31 cellular contexts compared by ENCODE assay signal in genomic region chr2:29782087-29782486, GRCh38.
"Had no signal": no experiment of that assay in that cellular context is flagged by ENCODE, and none has a peak within 500 bp of the region (broad histone marks: within the 10 kb centered on the region; RNA-seq: fewer than 3 reads in every experiment).

No MANE protein-coding gene starts in this region.

- H3K4me3 Mint-ChIP-seq: activated CD4-positive, alpha-beta memory T cell treated with anti-CD3 and anti-CD28 coated beads for 36 hours; activated CD4-positive, alpha-beta T cell treated with anti-CD3 and anti-CD28 coated beads for 36 hours; activated CD4-positive, alpha-beta T cell treated with anti-CD3 and anti-CD28 coated beads, Interleukin-2, amount 10 ng/mL, durations not matched to agents 24 days and 14 days; activated CD8-positive, alpha-beta memory T cell treated with anti-CD3 and anti-CD28 coated beads, Interleukin-2, amount 10 ng/mL, durations not matched to agents 7 days and 5 days; activated CD8-positive, alpha-beta T cell treated with anti-CD3 and anti-CD28 coated beads, Interleukin-2, amount 10 ng/mL, durations not matched to agents 7 days and 5 days; activated naive CD4-positive, alpha-beta T cell treated with anti-CD3 and anti-CD28 coated beads for 36 hours; activated naive CD4-positive, alpha-beta T cell treated with anti-CD3 and anti-CD28 coated beads, Interleukin-2, amount 50 U/mL, for 24 hours; activated naive CD8-positive, alpha-beta T cell treated with anti-CD3 and anti-CD28 coated beads for 36 hours; activated naive CD8-positive, alpha-beta T cell treated with anti-CD3 and anti-CD28 coated beads, Interleukin-2, amount 50 U/mL, for 24 hours; activated T-helper 1 cell treated with anti-CD3 and anti-CD28 coated beads, Interleukin-12 subunit alpha, Interleukin-12 subunit beta, Interleukin-2, Interleukin-4 antibody, amounts not matched to agents 30 ng/mL and 10 ng/mL and 1 ng/mL, durations not matched to agents 14 hours and 24 hours and 36 hours; central memory CD8-positive, alpha-beta T cell; effector memory CD8-positive, alpha-beta T cell; T-helper 17 cell; T-helper 2 cell treated with Interferon-gamma antibody and Interleukin-4, amounts not matched to agents 5 μg/mL and 100 μg/mL, for 36 hours had no signal

- H3K4me1 ChIP-seq: adrenal gland, esophagus squamous epithelium had no signal

- H3K4me1 Mint-ChIP-seq: activated CD4-positive, alpha-beta T cell treated with anti-CD3 and anti-CD28 coated beads for 36 hours; activated CD8-positive, alpha-beta memory T cell treated with anti-CD3 and anti-CD28 coated beads, Interleukin-2, amount 10 ng/mL, durations not matched to agents 7 days and 5 days; activated naive CD4-positive, alpha-beta T cell treated with anti-CD3 and anti-CD28 coated beads, Interleukin-2, amount 50 U/mL, for 24 hours; activated naive CD8-positive, alpha-beta T cell treated with anti-CD3 and anti-CD28 coated beads for 36 hours; activated naive CD8-positive, alpha-beta T cell treated with anti-CD3 and anti-CD28 coated beads, Interleukin-2, amount 50 U/mL, for 24 hours; central memory CD8-positive, alpha-beta T cell; T-helper 17 cell had no signal

- DNase-seq: activated CD4-positive, alpha-beta memory T cell treated with anti-CD3 and anti-CD28 coated beads for 36 hours; activated CD4-positive, alpha-beta T cell treated with anti-CD3 and anti-CD28 coated beads for 36 hours; activated CD4-positive, alpha-beta T cell treated with anti-CD3 and anti-CD28 coated beads, Interleukin-2, amount 10 ng/mL, durations not matched to agents 24 days and 14 days; activated CD4-positive, CD25-positive, alpha-beta regulatory T cell; activated CD4-positive, CD25-positive, alpha-beta regulatory T cell treated with anti-CD3 and anti-CD28 coated beads, Interleukin-2, amount 50 U/mL, for 72 hours; activated CD8-positive, alpha-beta memory T cell treated with anti-CD3 and anti-CD28 coated beads, Interleukin-2, amount 10 ng/mL, durations not matched to agents 7 days and 5 days; activated CD8-positive, alpha-beta memory T cell treated with anti-CD3 and anti-CD28 coated beads, Interleukin-2, amount 50 U/mL, for 4 hours; activated CD8-positive, alpha-beta T cell treated with anti-CD3 and anti-CD28 coated beads, Interleukin-2, amount 10 ng/mL, durations not matched to agents 7 days and 5 days; activated effector memory CD4-positive, alpha-beta T cell treated with anti-CD3 and anti-CD28 coated beads, Interleukin-2, amount 50 U/mL, for 16 hours; activated naive CD4-positive, alpha-beta T cell treated with anti-CD3 and anti-CD28 coated beads for 36 hours; activated naive CD8-positive, alpha-beta T cell treated with anti-CD3 and anti-CD28 coated beads for 36 hours; activated naive CD8-positive, alpha-beta T cell treated with anti-CD3 and anti-CD28 coated beads, Interleukin-2, amount 50 U/mL, for 24 hours; activated T-cell treated with anti-CD3 and anti-CD28 coated beads, Interleukin-2, amount 50 U/mL, for 1 hour; activated T-cell treated with anti-CD3 and anti-CD28 coated beads, Interleukin-2, amount 50 U/mL, for 48 hours; adrenal gland; brain microvascular endothelial cell; dermis blood vessel endothelial cell; effector CD4-positive, alpha-beta T cell; effector memory CD8-positive, alpha-beta T cell; esophagus squamous epithelium; head of caudate nucleus; hippocampal formation; T-helper 17 cell; T1000 had no signal

- H3K27me3 Mint-ChIP-seq: activated CD4-positive, alpha-beta T cell treated with anti-CD3 and anti-CD28 coated beads, Interleukin-2, amount 10 ng/mL, durations not matched to agents 24 days and 14 days; activated CD8-positive, alpha-beta memory T cell treated with anti-CD3 and anti-CD28 coated beads, Interleukin-2, amount 10 ng/mL, durations not matched to agents 7 days and 5 days had no signal

- H3K36me3 ChIP-seq: adrenal gland, brain microvascular endothelial cell, esophagus squamous epithelium had no signal

- H3K9me3 Mint-ChIP-seq: activated CD4-positive, alpha-beta memory T cell treated with anti-CD3 and anti-CD28 coated beads for 36 hours; activated CD4-positive, alpha-beta T cell treated with anti-CD3 and anti-CD28 coated beads, Interleukin-2, amount 10 ng/mL, durations not matched to agents 24 days and 14 days; activated naive CD4-positive, alpha-beta T cell treated with anti-CD3 and anti-CD28 coated beads for 36 hours; activated naive CD4-positive, alpha-beta T cell treated with anti-CD3 and anti-CD28 coated beads, Interleukin-2, amount 50 U/mL, for 24 hours; activated naive CD8-positive, alpha-beta T cell treated with anti-CD3 and anti-CD28 coated beads for 36 hours; activated naive CD8-positive, alpha-beta T cell treated with anti-CD3 and anti-CD28 coated beads, Interleukin-2, amount 50 U/mL, for 24 hours; activated T-helper 1 cell treated with anti-CD3 and anti-CD28 coated beads, Interleukin-12 subunit alpha, Interleukin-12 subunit beta, Interleukin-2, Interleukin-4 antibody, amounts not matched to agents 30 ng/mL and 10 ng/mL and 1 ng/mL, durations not matched to agents 14 hours and 24 hours and 36 hours; activated T-helper 2 cell treated with anti-CD3 and anti-CD28 coated beads, Interferon-gamma antibody, Interleukin-2, Interleukin-4, amounts not matched to agents 10 μg/mL and 5 μg/mL and 100 μg/mL, durations not matched to agents 14 hours and 24 hours and 36 hours; central memory CD8-positive, alpha-beta T cell; T-helper 2 cell treated with Interferon-gamma antibody and Interleukin-4, amounts not matched to agents 5 μg/mL and 100 μg/mL, for 36 hours had no signal

- ATAC-seq: activated CD4-positive, alpha-beta T cell treated with anti-CD3 and anti-CD28 coated beads for 36 hours; activated CD8-positive, alpha-beta memory T cell treated with anti-CD3 and anti-CD28 coated beads, Interleukin-2, amount 10 ng/mL, durations not matched to agents 7 days and 5 days; activated CD8-positive, alpha-beta T cell treated with anti-CD3 and anti-CD28 coated beads, Interleukin-2, amount 10 ng/mL, durations not matched to agents 7 days and 5 days; activated naive CD8-positive, alpha-beta T cell treated with anti-CD3 and anti-CD28 coated beads, Interleukin-2, amount 50 U/mL, for 24 hours; effector memory CD8-positive, alpha-beta T cell; T-helper 17 cell had no signal

- H3K36me3 Mint-ChIP-seq: activated CD4-positive, alpha-beta memory T cell treated with anti-CD3 and anti-CD28 coated beads for 36 hours; activated CD8-positive, alpha-beta memory T cell treated with anti-CD3 and anti-CD28 coated beads, Interleukin-2, amount 10 ng/mL, durations not matched to agents 7 days and 5 days; activated naive CD4-positive, alpha-beta T cell treated with anti-CD3 and anti-CD28 coated beads, Interleukin-2, amount 50 U/mL, for 24 hours; activated naive CD8-positive, alpha-beta T cell treated with anti-CD3 and anti-CD28 coated beads for 36 hours had no signal

- H3K27me3 ChIP-seq: adrenal gland, brain microvascular endothelial cell had no signal

- H3K27ac ChIP-seq: adrenal gland, brain microvascular endothelial cell, coronary artery, epithelial cell of prostate, esophagus squamous epithelium had no signal

- H3K27ac Mint-ChIP-seq: activated CD4-positive, alpha-beta memory T cell treated with anti-CD3 and anti-CD28 coated beads for 36 hours; activated CD4-positive, alpha-beta T cell treated with anti-CD3 and anti-CD28 coated beads for 36 hours; activated CD4-positive, alpha-beta T cell treated with anti-CD3 and anti-CD28 coated beads, Interleukin-2, amount 10 ng/mL, durations not matched to agents 24 days and 14 days; activated CD8-positive, alpha-beta memory T cell treated with anti-CD3 and anti-CD28 coated beads, Interleukin-2, amount 10 ng/mL, durations not matched to agents 7 days and 5 days; activated CD8-positive, alpha-beta T cell treated with anti-CD3 and anti-CD28 coated beads, Interleukin-2, amount 10 ng/mL, durations not matched to agents 7 days and 5 days; activated naive CD4-positive, alpha-beta T cell treated with anti-CD3 and anti-CD28 coated beads for 36 hours; activated naive CD4-positive, alpha-beta T cell treated with anti-CD3 and anti-CD28 coated beads, Interleukin-2, amount 50 U/mL, for 24 hours; activated naive CD8-positive, alpha-beta T cell treated with anti-CD3 and anti-CD28 coated beads for 36 hours; activated naive CD8-positive, alpha-beta T cell treated with anti-CD3 and anti-CD28 coated beads, Interleukin-2, amount 50 U/mL, for 24 hours; activated T-helper 1 cell treated with anti-CD3 and anti-CD28 coated beads, Interleukin-12 subunit alpha, Interleukin-12 subunit beta, Interleukin-2, Interleukin-4 antibody, amounts not matched to agents 30 ng/mL and 10 ng/mL and 1 ng/mL, durations not matched to agents 14 hours and 24 hours and 36 hours; activated T-helper 2 cell treated with anti-CD3 and anti-CD28 coated beads, Interferon-gamma antibody, Interleukin-2, Interleukin-4, amounts not matched to agents 10 μg/mL and 5 μg/mL and 100 μg/mL, durations not matched to agents 14 hours and 24 hours and 36 hours; effector memory CD8-positive, alpha-beta T cell; T-helper 17 cell; T-helper 2 cell treated with Interferon-gamma antibody and Interleukin-4, amounts not matched to agents 5 μg/mL and 100 μg/mL, for 36 hours had no signal

- H3K9me3 ChIP-seq: adrenal gland, esophagus squamous epithelium had no signal

- H3K4me3 ChIP-seq: adrenal gland, coronary artery, esophagus squamous epithelium had no signal
